In genomic region chr9:112249277-112249676, GRCh38 we compare ENCODE assay signal across 9 cellular contexts.
DNase-seq lines count a peak whose midpoint lies in the region; ATAC-seq, FAIRE-seq and TF ChIP-seq lines count a peak whose summit lies in the region.
"Had no signal": no experiment of that assay in that cellular context is flagged by ENCODE, and none has a peak within 500 bp of the region (broad histone marks: within the 10 kb centered on the region; RNA-seq: fewer than 3 reads in every experiment).

No MANE protein-coding gene starts in this region.

- peaks cover 0 to 36% (median 27%) of the 10 kb centered on the region in 4 donors for H3K36me3 ChIP-seq in stomach

- ATAC-seq in GM21576 (IDR thresholded peaks at IDR 0.05; ENCODE audit: unreplicated experiment) = peak; percentile 84
- ATAC-seq in HG03575 (IDR thresholded peaks at IDR 0.05; ENCODE audit: extremely low read depth, insufficient number of reproducible peaks, low FRiP score, unreplicated experiment) = peak; percentile 58

- no peak for TF ChIP-seq EP300 in stomach (IDR thresholded peaks at IDR 0.05)

- no peaks in the 10 kb centered on the region for H3K27me3 ChIP-seq in stomach

- H3K9me3 ChIP-seq in stomach = no peaks in the 10 kb centered on the region

- FAIRE-seq in GM12892 (lab: Jason Lieb, UNC) = peak; percentile 46

- intact Hi-C loops in stomach (cut with DNase I; ENCODE audit: low total_unique reads) = no loop called here

- H3K27ac ChIP-seq in epithelial cell of prostate (peak overlapping the region; percentile 93), stomach (peak overlapping the region in 1 of 5 donors; percentile 16)

- no peak for TF ChIP-seq POLR2A in GM12892 (IDR thresholded peaks at IDR 0.05; ENCODE audit: low read depth, low read length)
- TF ChIP-seq POLR2A in stomach (IDR thresholded peaks at IDR 0.05) = no peak

- peaks cover 0 to 14% (median 7%) of the 10 kb centered on the region in 4 donors for H3K4me1 ChIP-seq in stomach

- no peak overlapping the region for H3K4me3 ChIP-seq in stomach

- 82 to 90% (median 88%) methylated on average over 1 of the region's 1 CpG for WGBS in stomach, 5 donors

- no peak for DNase-seq in GM12892 (ENCODE audit: insufficient read length)
- DNase-seq in epithelial cell of prostate (ENCODE audit: low read depth, low spot score) = peak; percentile 37
- no peak for DNase-seq in COLO668 (lab: John Stamatoyannopoulos, UW; ENCODE audit: unreplicated experiment)
- DNase-seq in stomach = no peak
- DNase-seq in DMS53 treated with DMSO at 0.1 percent for 48 hours (lab: John Stamatoyannopoulos, UW; ENCODE audit: unreplicated experiment) = no peak
- DNase-seq in medulla oblongata (ENCODE audit: extremely low spot score) = no peak
- DNase-seq: activated naive CD4-positive, alpha-beta T cell treated with anti-CD3 and anti-CD28 coated beads, Interleukin-2, amount 10 ng/mL, durations not matched to agents 7 days and 5 days had no signal

- no peak for TF ChIP-seq CTCF in stomach (IDR thresholded peaks at IDR 0.05)
